ENCODE assay signal across 18 cellular contexts in genomic region chr6:48135352-48136084, GRCh38. TPM values are rescaled to one million over a fixed set of nuclear protein-coding genes. Genes with fewer than 3 reads are reported as not detected.
A peak's percentile ranks its signal among the peaks of the same experiment; 100 is the strongest.
DNase-seq lines count a peak whose midpoint lies in the region; ATAC-seq and TF ChIP-seq lines count a peak whose summit lies in the region.
"Had no signal": no experiment of that assay in that cellular context is flagged by ENCODE, and none has a peak within 500 bp of the region (broad histone marks: within the 10 kb centered on the region; RNA-seq: fewer than 3 reads in every experiment).

No MANE protein-coding gene starts in this region.

- H3K27ac Mint-ChIP-seq in osteocyte (ENCODE audit: unreplicated experiment), result no peak overlapping the region
- H3K27ac Mint-ChIP-seq: T-helper 1 cell treated with Interleukin-12 subunit alpha and Interleukin-12 subunit beta and Interleukin-4 antibody, amounts not matched to agents 30 μg/mL and 1 μg/mL, for 36 hours; type B pancreatic cell had no signal

- no peaks in the 10 kb centered on the region for H3K36me3 Mint-ChIP-seq in osteocyte (ENCODE audit: unreplicated experiment)
- H3K36me3 Mint-ChIP-seq: type B pancreatic cell had no signal

- DNase-seq in A172 (ENCODE audit: low spot score), result peak; percentile 69
- peak; percentile 28 for DNase-seq in HT-29 (ENCODE audit: low spot score)
- peak; percentile 58 for DNase-seq in astrocyte of the hippocampus (ENCODE audit: low read depth, low spot score)
- DNase-seq in iris pigment epithelial cell (ENCODE audit: low read depth), result peak; percentile 65
- DNase-seq in GM20000 (ENCODE audit: low spot score), result no peak
- no peak for DNase-seq in NCI-H2029 (lab: John Stamatoyannopoulos, UW)
- DNase-seq in osteocyte (ENCODE audit: extremely low spot score, unreplicated experiment), result no peak
- DNase-seq: ACHN, activated gamma-delta T cell, foreskin melanocyte, H7, left cardiac atrium, NCI-H187, OCI-M1 had no signal

- peaks cover 40% of the 10 kb centered on the region for H3K4me1 Mint-ChIP-seq in osteocyte (ENCODE audit: unreplicated experiment)
- H3K4me1 Mint-ChIP-seq: neural crest cell had no signal

- no peaks in the 10 kb centered on the region for H3K27me3 Mint-ChIP-seq in osteocyte (ENCODE audit: unreplicated experiment)
- H3K27me3 Mint-ChIP-seq: type B pancreatic cell had no signal

- ATAC-seq in HG03159 (IDR thresholded peaks at IDR 0.05; ENCODE audit: unreplicated experiment), result no peak

- TF ChIP-seq CTCF in GM20000 (IDR thresholded peaks at IDR 0.05; ENCODE audit: extremely low read depth, missing control alignments) (no peak), osteocyte (IDR thresholded peaks at IDR 0.05) (no peak)

- H3K9me3 Mint-ChIP-seq in osteocyte (ENCODE audit: unreplicated experiment), result no peaks in the 10 kb centered on the region
- H3K9me3 Mint-ChIP-seq: neural crest cell; T-helper 1 cell treated with Interleukin-12 subunit alpha and Interleukin-12 subunit beta and Interleukin-4 antibody, amounts not matched to agents 30 μg/mL and 1 μg/mL, for 36 hours; type B pancreatic cell had no signal

- no peak overlapping the region for H3K4me3 Mint-ChIP-seq in osteocyte (ENCODE audit: unreplicated experiment)
- H3K4me3 Mint-ChIP-seq: neural crest cell; T-helper 1 cell treated with Interleukin-12 subunit alpha and Interleukin-12 subunit beta and Interleukin-4 antibody, amounts not matched to agents 30 μg/mL and 1 μg/mL, for 36 hours; type B pancreatic cell had no signal

RNA-seq across cellular contexts. Expression of gene PTCHD4, which starts 24.5 kb away (rescaled TPM):
- total RNA-seq in A172 (2014; rRNA removed; shearing (Covaris generic)), result 0.38 and 1.4 TPM in 2 replicates
- total RNA-seq in HT-29 (2014; rRNA removed; shearing (Covaris generic)), result not detected in 2 replicates
- 0.91 and 1.3 TPM in 2 replicates for total RNA-seq in osteocyte

Comparison
In these comparisons a context has a peak if more than half of its experiments do, and no peak if none do; other contexts are left out.
1. DNase-seq: peak in A172 (single experiment), HT-29 (single experiment), astrocyte of the hippocampus (single experiment) and iris pigment epithelial cell (single experiment); none in GM20000 (single experiment), NCI-H2029 (single experiment) and osteocyte (single experiment).